Comparison of ENCODE assay signal across 27 cellular contexts in the genomic region with DNA sequence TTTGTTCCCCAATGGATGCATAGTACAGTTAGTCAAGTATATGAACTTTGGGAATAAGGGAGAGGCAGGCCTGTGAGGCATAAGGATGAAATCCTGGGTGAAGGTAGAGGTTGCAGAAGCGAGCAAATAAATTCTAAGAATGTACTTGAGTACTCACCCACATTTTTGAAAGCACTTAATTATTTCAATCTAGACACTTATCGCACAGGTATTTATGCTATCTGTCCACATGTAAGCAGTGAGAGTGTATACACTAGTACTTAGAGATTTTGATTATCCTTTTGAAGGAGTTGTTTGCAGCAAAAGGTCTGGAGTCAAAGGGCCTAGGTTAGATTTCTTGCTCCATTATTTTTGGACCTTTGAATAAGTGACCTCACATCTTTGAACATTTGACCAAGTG.
"Had no signal": no experiment of that assay in that cellular context is flagged by ENCODE, and none has a peak within 500 bp of the region (broad histone marks: within the 10 kb centered on the region; RNA-seq: fewer than 3 reads in every experiment).

No MANE protein-coding gene starts in this region.

- H3K4me1 ChIP-seq: neural progenitor cell, prostate gland, right atrium auricular region, transverse colon, uterus had no signal

- H3K4me1 Mint-ChIP-seq: endodermal cell, neural progenitor cell had no signal

- FAIRE-seq: colon, frontal cortex, keratinocyte had no signal

- H3K27ac ChIP-seq: epithelial cell of prostate, neural progenitor cell, prostate gland, right atrium auricular region, suprapubic skin, transverse colon, uterus had no signal

- ATAC-seq: esophagus mucosa; naive thymus-derived CD4-positive, alpha-beta T cell; sciatic nerve; stimulated activated naive CD8-positive, alpha-beta T cell treated with anti-CD3 and anti-CD28 coated beads, Interleukin-15, amount 100 ng/mL, for 72 hours had no signal

- H3K27me3 Mint-ChIP-seq: dendritic cell treated with granulocyte-macrophage colony-stimulating factor and Interleukin-4, amounts not matched to agents 40 ng/mL and 50 ng/mL, for 4 days; naive thymus-derived CD4-positive, alpha-beta T cell; stimulated activated naive CD8-positive, alpha-beta T cell treated with anti-CD3 and anti-CD28 coated beads, Interleukin-15, amount 100 ng/mL, for 72 hours had no signal

- DNase-seq: effector CD8-positive, alpha-beta T cell; endodermal cell; mammary epithelial cell; mesendoderm; midbrain; naive thymus-derived CD4-positive, alpha-beta T cell; stimulated activated CD4-positive, alpha-beta T cell treated with anti-CD3 and anti-CD28 coated beads, Interleukin-12 subunit alpha, Interleukin-12 subunit beta, amount 100 ng/mL, for 4 hours; stimulated activated CD4-positive, alpha-beta T cell treated with anti-CD3 and anti-CD28 coated beads, Interleukin-1b, Interleukin-23, amount 100 ng/mL, for 48 hours; stimulated activated CD4-positive, alpha-beta T cell treated with anti-CD3 and anti-CD28 coated beads, Interleukin-4, amount 100 ng/mL, for 1 hour; stimulated activated CD8-positive, alpha-beta memory T cell treated with anti-CD3 and anti-CD28 coated beads, Interleukin-4, amount 100 ng/mL, for 48 hours; stimulated activated naive CD4-positive, alpha-beta T cell; stimulated activated naive CD8-positive, alpha-beta T cell treated with anti-CD3 and anti-CD28 coated beads, Interleukin-15, amount 100 ng/mL, for 72 hours; transverse colon; uterus had no signal

- H3K9me3 Mint-ChIP-seq: dendritic cell treated with granulocyte-macrophage colony-stimulating factor and Interleukin-4, amounts not matched to agents 40 ng/mL and 50 ng/mL, for 4 days; neural progenitor cell; stimulated activated naive CD8-positive, alpha-beta T cell treated with anti-CD3 and anti-CD28 coated beads, Interleukin-15, amount 100 ng/mL, for 72 hours had no signal

- H3K4me3 ChIP-seq: neural progenitor cell, prostate gland, right atrium auricular region, smooth muscle cell, suprapubic skin, transverse colon, uterus had no signal

- H3K9me3 ChIP-seq: prostate gland, right atrium auricular region, suprapubic skin, transverse colon, uterus had no signal

- H3K36me3 Mint-ChIP-seq: neural progenitor cell had no signal

- H3K27me3 ChIP-seq: neural progenitor cell, right atrium auricular region, suprapubic skin, transverse colon, uterus had no signal

- H3K27ac Mint-ChIP-seq: dendritic cell treated with granulocyte-macrophage colony-stimulating factor and Interleukin-4, amounts not matched to agents 40 ng/mL and 50 ng/mL, for 4 days; endodermal cell; naive thymus-derived CD4-positive, alpha-beta T cell; neural progenitor cell; stimulated activated naive CD8-positive, alpha-beta T cell treated with anti-CD3 and anti-CD28 coated beads, Interleukin-15, amount 100 ng/mL, for 72 hours had no signal

- H3K4me3 Mint-ChIP-seq: dendritic cell treated with granulocyte-macrophage colony-stimulating factor and Interleukin-4, amounts not matched to agents 40 ng/mL and 50 ng/mL, for 4 days; endodermal cell; naive thymus-derived CD4-positive, alpha-beta T cell; nephron; neural progenitor cell; stimulated activated naive CD8-positive, alpha-beta T cell treated with anti-CD3 and anti-CD28 coated beads, Interleukin-15, amount 100 ng/mL, for 72 hours had no signal

- H3K36me3 ChIP-seq: neural progenitor cell, prostate gland, right atrium auricular region, suprapubic skin, transverse colon, uterus had no signal
